9 cellular contexts compared by ENCODE assay signal in the genomic region with DNA sequence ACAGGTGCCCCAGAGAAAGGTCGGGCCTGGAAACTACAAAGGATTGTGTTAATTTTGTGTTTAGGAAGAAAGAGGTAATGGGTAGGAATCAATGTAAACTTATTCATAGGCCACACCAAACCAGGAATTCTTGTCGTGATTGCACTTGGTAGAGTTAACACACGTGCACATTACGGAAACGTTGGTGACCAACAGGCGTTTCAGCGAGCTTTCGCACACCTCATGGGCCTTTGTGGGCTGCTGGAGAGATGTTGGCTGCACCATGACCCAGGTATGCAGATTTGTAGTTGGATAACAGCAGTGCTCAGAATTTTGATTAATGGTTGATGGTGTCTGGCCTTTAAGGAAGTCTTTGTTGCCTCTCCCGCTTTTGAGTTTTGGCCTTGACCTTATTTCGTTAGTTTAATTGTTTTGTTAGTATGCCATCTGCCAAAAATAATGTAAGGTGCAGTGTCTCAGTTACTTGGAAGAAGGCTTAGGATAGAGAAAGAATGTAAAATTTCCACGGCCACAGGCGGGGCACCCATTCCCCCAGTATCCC. TPM values are rescaled to one million over a fixed set of nuclear protein-coding genes. Genes with fewer than 3 reads are reported as not detected.
DNase-seq lines count a peak whose midpoint lies in the region; ATAC-seq and TF ChIP-seq lines count a peak whose summit lies in the region.
"Had no signal": no experiment of that assay in that cellular context is flagged by ENCODE, and none has a peak within 500 bp of the region (broad histone marks: within the 10 kb centered on the region; RNA-seq: fewer than 3 reads in every experiment).

No MANE protein-coding gene starts in this region.

- H3K4me3 ChIP-seq in OCI-LY3 (ENCODE audit: low read length), result peak overlapping the region; percentile 88; the same call in 1 of the 2 replicates
- peak overlapping the region; percentile 86 for H3K4me3 ChIP-seq in epithelial cell of proximal tubule (ENCODE audit: low read depth, low read length)

- H3K27ac ChIP-seq in OCI-LY3 (ENCODE audit: low read length), result no peak overlapping the region

- no peaks in the 10 kb centered on the region for H3K9me3 ChIP-seq in OCI-LY3 (ENCODE audit: insufficient read depth, low read length)

- peak overlapping the region; percentile 79 for H3K4me2 ChIP-seq in OCI-LY3 (ENCODE audit: low read length)

- DNase-seq in ELF-1 (ENCODE audit: low read depth, low spot score) (peak; percentile 23), epithelial cell of proximal tubule (ENCODE audit: low read depth) (no peak), retina (peak; percentile 20), left lobe of liver (ENCODE audit: low spot score) (no peak), GM19238 (ENCODE audit: insufficient read length, low spot score) (no peak), NCI-H526 treated with DMSO at 0.1 percent for 48 hours (lab: John Stamatoyannopoulos, UW) (no peak)

- no peak overlapping the region for H2AFZ ChIP-seq in OCI-LY3 (ENCODE audit: low read depth, low read length)

- peaks cover 33% of the 10 kb centered on the region for H3K4me1 ChIP-seq in OCI-LY3 (ENCODE audit: low read length)

- peaks cover 90% of the 10 kb centered on the region for H3K79me2 ChIP-seq in OCI-LY3 (ENCODE audit: low read length)

- no peaks in the 10 kb centered on the region for H3K27me3 ChIP-seq in OCI-LY3 (ENCODE audit: low read depth, low read length)

- H3K9ac ChIP-seq in OCI-LY3 (ENCODE audit: low read length), result no peak overlapping the region

- peaks cover 5% of the 10 kb centered on the region for H3K36me3 ChIP-seq in OCI-LY3 (replicated peaks; ENCODE audit: low read depth, low read length)

- 0 out of 2 replicates have a peak, but pooled peaks cover 4% of the 10 kb centered on the region for H4K20me1 ChIP-seq in OCI-LY3 (ENCODE audit: insufficient read depth, low read length)

- ATAC-seq in GM21576 (IDR thresholded peaks at IDR 0.05; ENCODE audit: unreplicated experiment), result no peak
- no peak for ATAC-seq in left lobe of liver
- ATAC-seq: esophagus mucosa had no signal

- TF ChIP-seq CTCF in OCI-LY3 (IDR thresholded peaks at IDR 0.05; ENCODE audit: low read depth, low read length) (no peak), epithelial cell of proximal tubule (conservative IDR thresholded peaks at IDR 0.05; ENCODE audit: low read depth, low read length) (no peak)

RNA-seq across cellular contexts. Expression of gene ZNF236, which starts 1.8 kb away (rescaled TPM):
- total RNA-seq in epithelial cell of proximal tubule (4.7 and 9.9 TPM in 2 replicates), left lobe of liver (6.2 TPM)

Comparison
In these comparisons a context has a peak if more than half of its experiments do, and no peak if none do; other contexts are left out.
1. DNase-seq: peak in ELF-1 (single experiment) and retina (single experiment); none in epithelial cell of proximal tubule (single experiment), left lobe of liver (single experiment), GM19238 (single experiment) and NCI-H526 treated with DMSO at 0.1 percent for 48 hours (single experiment).